Comparison of ENCODE assay signal across 8 cellular contexts in genomic region chr19:2739602-2740313, GRCh38. TPM values are rescaled to one million over a fixed set of nuclear protein-coding genes. Genes with fewer than 3 reads are reported as not detected.
DNase-seq lines count a peak whose midpoint lies in the region; ATAC-seq and TF ChIP-seq lines count a peak whose summit lies in the region.

Gene SLC39A3, minus strand, starts transcription at chr19:2740017. Its CDS starts 2,760 bp downstream, at chr19:2737257.

- peaks cover 23 to 24% (median 24%) of the 10 kb centered on the region in 3 donors for H3K36me3 ChIP-seq in skeletal muscle tissue (ENCODE audit: control insufficient read depth in 3 of 3, insufficient read depth in 3 of 3, low read length in 3 of 3)

- H3K27me3 ChIP-seq in skeletal muscle tissue (ENCODE audit: control insufficient read depth in 3 of 3, insufficient read depth in 3 of 3, low read length in 3 of 3) = no peaks in the 10 kb centered on the region

- H3K9me3 ChIP-seq in iPS-18c (ENCODE audit: control insufficient read depth, insufficient read depth, low read length) = no peaks in the 10 kb centered on the region
- peaks cover 0 to 5% (median 0%) of the 10 kb centered on the region in 3 donors for H3K9me3 ChIP-seq in skeletal muscle tissue (ENCODE audit: control insufficient read depth in 3 of 3, low read length in 3 of 3)

- peaks cover 8 to 12% (median 9%) of the 10 kb centered on the region in 3 donors for H3K4me1 ChIP-seq in skeletal muscle tissue (ENCODE audit: control insufficient read depth in 3 of 3, insufficient read depth in 3 of 3, low read length in 3 of 3)

- peak within 1 kb of the TSS; percentile 79 to 90 (median 83) for H3K9ac ChIP-seq in skeletal muscle tissue (ENCODE audit: low read depth in 1 of 3, low read length in 3 of 3)

- ATAC-seq in GM18873 (IDR thresholded peaks at IDR 0.05; ENCODE audit: low FRiP score, unreplicated experiment) (peak; percentile 86), HG03135 (IDR thresholded peaks at IDR 0.05; ENCODE audit: unreplicated experiment) (peak; percentile 92)

- peak within 1 kb of the TSS; percentile 65 for H3K27ac ChIP-seq in VCaP
- H3K27ac ChIP-seq in skeletal muscle tissue (ENCODE audit: low read depth, low read length) = no peak within 1 kb of the TSS

- in situ Hi-C loops in ACHN (cut with HindIII; ENCODE audit: low pct_ligation_motif_present, low pct_unique_long_range_greater_than_20kb, low sequenced_read_pairs) = no loop called here
- in situ Hi-C loops in T47D (cut with HindIII; ENCODE audit: low pct_unique_long_range_greater_than_20kb, low sequenced_read_pairs) = no loop called here

- DNase-seq in ACHN (peak; percentile 98), NCI-H2227 (lab: John Stamatoyannopoulos, UW; ENCODE audit: unreplicated experiment) (peak; percentile 96), T47D (ENCODE audit: low read depth in 1 of 2, low spot score in 1 of 2) (peak; percentile 98 to 100)

- H3K4me3 ChIP-seq in iPS-18c (ENCODE audit: insufficient read depth, low read depth, low read length) (peak within 1 kb of the TSS; percentile 86), skeletal muscle tissue (ENCODE audit: low read length in 3 of 3) (peak within 1 kb of the TSS; percentile 87 to 92 (median 92))

- no peak for TF ChIP-seq CTCF in VCaP (conservative IDR thresholded peaks at IDR 0.05)

RNA-seq across cellular contexts. Expression of gene SLC39A3, which starts in this region (rescaled TPM):
- 8.4 TPM for total RNA-seq in skeletal muscle tissue
